In the genomic region with DNA sequence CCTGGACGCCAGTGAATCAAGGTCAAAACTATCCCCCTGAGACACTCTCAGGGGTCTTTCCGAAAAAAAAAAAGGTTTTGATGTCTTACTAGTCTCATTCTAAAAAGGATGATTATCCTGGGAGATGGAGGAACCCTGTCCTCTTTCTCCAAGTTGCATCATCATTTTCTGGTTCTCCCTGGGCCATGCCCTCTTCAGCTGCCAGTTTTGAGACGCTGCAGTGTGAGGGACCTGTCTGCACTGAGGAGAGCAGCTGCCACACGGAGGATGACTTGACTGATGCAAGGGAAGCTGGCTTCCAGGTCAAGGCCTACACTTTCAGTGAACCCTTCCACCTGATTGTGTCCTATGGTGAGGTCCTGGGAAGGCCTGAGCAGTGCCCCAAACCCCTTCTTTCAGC, we compare ENCODE assay signal across 1 cellular context.
TF ChIP-seq lines count a peak whose summit lies in the region.

No MANE protein-coding gene starts in this region.

TF ChIP-seq in GM12878, 131 proteins besides CTCF, POLR2A, EP300 and RAD21:
- no peak for TF ChIP-seq POU2F2 (IDR thresholded peaks at IDR 0.05; ENCODE audit: borderline replicate concordance, low read depth, low read length)
- no peak for TF ChIP-seq SRF (IDR thresholded peaks at IDR 0.05; ENCODE audit: low read depth in 2 of 2, low read length in 2 of 2)
- no peak for TF ChIP-seq NFYA (IDR thresholded peaks at IDR 0.05; ENCODE audit: borderline replicate concordance, low read depth, low read length)
- TF ChIP-seq, protein P1, sequence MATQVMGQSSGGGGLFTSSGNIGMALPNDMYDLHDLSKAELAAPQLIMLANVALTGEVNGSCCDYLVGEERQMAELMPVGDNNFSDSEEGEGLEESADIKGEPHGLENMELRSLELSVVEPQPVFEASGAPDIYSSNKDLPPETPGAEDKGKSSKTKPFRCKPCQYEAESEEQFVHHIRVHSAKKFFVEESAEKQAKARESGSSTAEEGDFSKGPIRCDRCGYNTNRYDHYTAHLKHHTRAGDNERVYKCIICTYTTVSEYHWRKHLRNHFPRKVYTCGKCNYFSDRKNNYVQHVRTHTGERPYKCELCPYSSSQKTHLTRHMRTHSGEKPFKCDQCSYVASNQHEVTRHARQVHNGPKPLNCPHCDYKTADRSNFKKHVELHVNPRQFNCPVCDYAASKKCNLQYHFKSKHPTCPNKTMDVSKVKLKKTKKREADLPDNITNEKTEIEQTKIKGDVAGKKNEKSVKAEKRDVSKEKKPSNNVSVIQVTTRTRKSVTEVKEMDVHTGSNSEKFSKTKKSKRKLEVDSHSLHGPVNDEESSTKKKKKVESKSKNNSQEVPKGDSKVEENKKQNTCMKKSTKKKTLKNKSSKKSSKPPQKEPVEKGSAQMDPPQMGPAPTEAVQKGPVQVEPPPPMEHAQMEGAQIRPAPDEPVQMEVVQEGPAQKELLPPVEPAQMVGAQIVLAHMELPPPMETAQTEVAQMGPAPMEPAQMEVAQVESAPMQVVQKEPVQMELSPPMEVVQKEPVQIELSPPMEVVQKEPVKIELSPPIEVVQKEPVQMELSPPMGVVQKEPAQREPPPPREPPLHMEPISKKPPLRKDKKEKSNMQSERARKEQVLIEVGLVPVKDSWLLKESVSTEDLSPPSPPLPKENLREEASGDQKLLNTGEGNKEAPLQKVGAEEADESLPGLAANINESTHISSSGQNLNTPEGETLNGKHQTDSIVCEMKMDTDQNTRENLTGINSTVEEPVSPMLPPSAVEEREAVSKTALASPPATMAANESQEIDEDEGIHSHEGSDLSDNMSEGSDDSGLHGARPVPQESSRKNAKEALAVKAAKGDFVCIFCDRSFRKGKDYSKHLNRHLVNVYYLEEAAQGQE (IDR thresholded peaks at IDR 0.05; ENCODE audit: low read depth, low read length), result no peak
- no peak for TF ChIP-seq MTA2 (IDR thresholded peaks at IDR 0.05; ENCODE audit: low read depth)
- TF ChIP-seq MEF2B (IDR thresholded peaks at IDR 0.05; ENCODE audit: partially characterized antibody, poor library complexity, severe bottlenecking), result no peak
- TF ChIP-seq, protein P2, sequence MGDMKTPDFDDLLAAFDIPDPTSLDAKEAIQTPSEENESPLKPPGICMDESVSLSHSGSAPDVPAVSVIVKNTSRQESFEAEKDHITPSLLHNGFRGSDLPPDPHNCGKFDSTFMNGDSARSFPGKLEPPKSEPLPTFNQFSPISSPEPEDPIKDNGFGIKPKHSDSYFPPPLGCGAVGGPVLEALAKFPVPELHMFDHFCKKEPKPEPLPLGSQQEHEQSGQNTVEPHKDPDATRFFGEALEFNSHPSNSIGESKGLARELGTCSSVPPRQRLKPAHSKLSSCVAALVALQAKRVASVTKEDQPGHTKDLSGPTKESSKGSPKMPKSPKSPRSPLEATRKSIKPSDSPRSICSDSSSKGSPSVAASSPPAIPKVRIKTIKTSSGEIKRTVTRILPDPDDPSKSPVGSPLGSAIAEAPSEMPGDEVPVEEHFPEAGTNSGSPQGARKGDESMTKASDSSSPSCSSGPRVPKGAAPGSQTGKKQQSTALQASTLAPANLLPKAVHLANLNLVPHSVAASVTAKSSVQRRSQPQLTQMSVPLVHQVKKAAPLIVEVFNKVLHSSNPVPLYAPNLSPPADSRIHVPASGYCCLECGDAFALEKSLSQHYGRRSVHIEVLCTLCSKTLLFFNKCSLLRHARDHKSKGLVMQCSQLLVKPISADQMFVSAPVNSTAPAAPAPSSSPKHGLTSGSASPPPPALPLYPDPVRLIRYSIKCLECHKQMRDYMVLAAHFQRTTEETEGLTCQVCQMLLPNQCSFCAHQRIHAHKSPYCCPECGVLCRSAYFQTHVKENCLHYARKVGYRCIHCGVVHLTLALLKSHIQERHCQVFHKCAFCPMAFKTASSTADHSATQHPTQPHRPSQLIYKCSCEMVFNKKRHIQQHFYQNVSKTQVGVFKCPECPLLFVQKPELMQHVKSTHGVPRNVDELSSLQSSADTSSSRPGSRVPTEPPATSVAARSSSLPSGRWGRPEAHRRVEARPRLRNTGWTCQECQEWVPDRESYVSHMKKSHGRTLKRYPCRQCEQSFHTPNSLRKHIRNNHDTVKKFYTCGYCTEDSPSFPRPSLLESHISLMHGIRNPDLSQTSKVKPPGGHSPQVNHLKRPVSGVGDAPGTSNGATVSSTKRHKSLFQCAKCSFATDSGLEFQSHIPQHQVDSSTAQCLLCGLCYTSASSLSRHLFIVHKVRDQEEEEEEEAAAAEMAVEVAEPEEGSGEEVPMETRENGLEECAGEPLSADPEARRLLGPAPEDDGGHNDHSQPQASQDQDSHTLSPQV (IDR thresholded peaks at IDR 0.05), result no peak
- TF ChIP-seq ZNF24 (IDR thresholded peaks at IDR 0.05), result no peak
- TF ChIP-seq STAT3 (IDR thresholded peaks at IDR 0.05; ENCODE audit: low read depth, low read length), result no peak
- TF ChIP-seq POLR2AphosphoS2 (IDR thresholded peaks at IDR 0.05; ENCODE audit: low read depth, low read length), result no peak
- no peak for TF ChIP-seq MEF2A (IDR thresholded peaks at IDR 0.05; ENCODE audit: insufficient read depth, low read depth, low read length)
- no peak for TF ChIP-seq PML (IDR thresholded peaks at IDR 0.05; ENCODE audit: low read length)
- TF ChIP-seq TCF12 (IDR thresholded peaks at IDR 0.05; ENCODE audit: low read depth, low read length), result no peak
- no peak for TF ChIP-seq STAT1 (conservative IDR thresholded peaks at IDR 0.05)
- TF ChIP-seq BRCA1 (IDR thresholded peaks at IDR 0.05; ENCODE audit: low read depth, low read length), result no peak
- no peak for TF ChIP-seq ATF2 (IDR thresholded peaks at IDR 0.05; ENCODE audit: low read length)
- TF ChIP-seq ZBTB11 (CRISPR knock-in tag; IDR thresholded peaks at IDR 0.05), result no peak
- TF ChIP-seq ZNF217 (IDR thresholded peaks at IDR 0.05), result no peak
- no peak for TF ChIP-seq NR2C2 (IDR thresholded peaks at IDR 0.05; ENCODE audit: borderline replicate concordance, control insufficient read depth, insufficient read length, low read depth)
